Comparison of ENCODE assay signal across 8 cellular contexts in genomic region chr4:25913851-25914669, GRCh38. TPM values are rescaled to one million over a fixed set of nuclear protein-coding genes. Genes with fewer than 3 reads are reported as not detected.
A peak's percentile ranks its signal among the peaks of the same experiment; 100 is the strongest.
DNase-seq lines count a peak whose midpoint lies in the region; ATAC-seq and TF ChIP-seq lines count a peak whose summit lies in the region.

TSS of gene SMIM20 (plus strand) at chr4:25914220. CDS start at chr4:25914314, 94 bp downstream.

- CTCF ChIA-PET in AG04449 (lab: Yijun Ruan, JAX): interaction anchor here (0.9 to 4.8 kb wide), 7 partner anchors 10 to 473 kb away, joined by 3 to 28 read pairs (median 5); no protein-coding TSS in a partner anchor

- WGBS in smooth muscle cell (ENCODE audit: low lambda C conversion rate): 1% methylated on average over 55 of the region's 57 CpGs

- DNase-seq in AG04449 (ENCODE audit: low read depth, low spot score) (peak; percentile 23), NCI-H2171 (lab: John Stamatoyannopoulos, UW) (peak; percentile 71), WERI-Rb-1 (peak; percentile 86), breast epithelium (ENCODE audit: low spot score in 2 of 2) (peak; percentile 84 to 92), iPS-NIHi11 (ENCODE audit: low spot score) (peak; percentile 99), smooth muscle cell (lab: John Stamatoyannopoulos, UW; ENCODE audit: unreplicated experiment) (peak; percentile 86)

- peak; percentile 53 for TF ChIP-seq POLR2A in breast epithelium (IDR thresholded peaks at IDR 0.05)

- POLR2A ChIA-PET in AG04449 (lab: Yijun Ruan, JAX): interaction anchor here (0.6 to 1.6 kb wide), 4 partner anchors 13 to 146 kb away, joined by 3 read pairs; no protein-coding TSS in a partner anchor

- peaks cover 9% of the 10 kb centered on the region for H3F3A ChIP-seq in smooth muscle cell (ENCODE audit: low read depth)

- peak; percentile 86 for ATAC-seq in GM18868 (IDR thresholded peaks at IDR 0.05; ENCODE audit: unreplicated experiment)
- peak; percentile 86 for ATAC-seq in HG03103 (IDR thresholded peaks at IDR 0.05; ENCODE audit: low read depth, unreplicated experiment)

- H3K36me3 ChIP-seq in WERI-Rb-1: no peaks in the 10 kb centered on the region
- no peaks in the 10 kb centered on the region for H3K36me3 ChIP-seq in breast epithelium
- H3K36me3 ChIP-seq in smooth muscle cell (ENCODE audit: low read depth): no peaks in the 10 kb centered on the region

- H3K4me3 ChIP-seq in AG04449 (ENCODE audit: low read depth, low read length): peak within 1 kb of the TSS; percentile 89
- peak within 1 kb of the TSS; percentile 67 for H3K4me3 ChIP-seq in WERI-Rb-1 (ENCODE audit: low read depth, low read length)
- H3K4me3 ChIP-seq in breast epithelium: peak within 1 kb of the TSS; percentile 62 to 89 (median 79)
- peak within 1 kb of the TSS; percentile 69 for H3K4me3 ChIP-seq in smooth muscle cell

- H3K27ac ChIP-seq in WERI-Rb-1 (peak within 1 kb of the TSS; percentile 87), breast epithelium (peak within 1 kb of the TSS; percentile 91 to 96), smooth muscle cell (ENCODE audit: low read depth) (peak within 1 kb of the TSS; percentile 48)

- intact Hi-C loops in breast epithelium (cut with DNase I; ENCODE audit: low total_unique reads): no loop called here

- H3K4me1 ChIP-seq in breast epithelium: no peaks in the 10 kb centered on the region
- peaks cover 7% of the 10 kb centered on the region for H3K4me1 ChIP-seq in smooth muscle cell (ENCODE audit: low read depth)

- TF ChIP-seq CTCF in AG04449 (IDR thresholded peaks at IDR 0.05; ENCODE audit: insufficient read depth, low read length, missing control alignments): no peak
- TF ChIP-seq CTCF in WERI-Rb-1 (IDR thresholded peaks at IDR 0.05; ENCODE audit: low read depth, low read length): no peak
- no peak for TF ChIP-seq CTCF in breast epithelium (IDR thresholded peaks at IDR 0.05)
- no peak for TF ChIP-seq CTCF in smooth muscle cell (IDR thresholded peaks at IDR 0.05; ENCODE audit: borderline replicate concordance, insufficient read depth, poor library complexity, severe bottlenecking)

- H4K20me1 ChIP-seq in smooth muscle cell (ENCODE audit: low read depth): no peaks in the 10 kb centered on the region

- H3K79me2 ChIP-seq in smooth muscle cell (ENCODE audit: low read depth): no peaks in the 10 kb centered on the region

- peak within 1 kb of the TSS; percentile 78 for H2AFZ ChIP-seq in smooth muscle cell (ENCODE audit: low read depth)

- peak within 1 kb of the TSS; percentile 60 for H3K9ac ChIP-seq in smooth muscle cell (ENCODE audit: low read depth)

- H3K4me2 ChIP-seq in smooth muscle cell: peak within 1 kb of the TSS; percentile 85

- H3K9me3 ChIP-seq in WERI-Rb-1 (ENCODE audit: severe bottlenecking) (no peaks in the 10 kb centered on the region), breast epithelium (no peaks in the 10 kb centered on the region), smooth muscle cell (replicated peaks; ENCODE audit: low read depth) (no peaks in the 10 kb centered on the region)

- H3K27me3 ChIP-seq in WERI-Rb-1 (ENCODE audit: insufficient read depth, low read depth, severe bottlenecking) (no peaks in the 10 kb centered on the region), breast epithelium (no peaks in the 10 kb centered on the region), smooth muscle cell (ENCODE audit: low read depth) (no peaks in the 10 kb centered on the region)

RNA-seq across cellular contexts. Expression of gene SMIM20, which starts in this region (rescaled TPM):
- total RNA-seq in breast epithelium (10 to 100 TPM; 26.9 to 37.0 (median 29.2) TPM), smooth muscle cell (44.0 and 52.1 TPM in 2 replicates)
- 40.9 and 46.5 TPM in 2 replicates for polyA plus RNA-seq in smooth muscle cell

Comparison
In these comparisons a context has a peak if more than half of its experiments do, and no peak if none do; other contexts are left out.
1. Peak in every context shown above with its lines: DNase-seq, ATAC-seq, H3K4me3 ChIP-seq and H3K27ac ChIP-seq.
2. DNase-seq: peak in every context shown above with its lines; median percentile 99 in iPS-NIHi11; 88 in breast epithelium; 86 in WERI-Rb-1; 86 in smooth muscle cell; 71 in NCI-H2171; 23 in AG04449.